Comparison of ENCODE assay signal across 16 cellular contexts in genomic region chr4:121034010-121034409, GRCh38. TPM values are rescaled to one million over a fixed set of nuclear protein-coding genes. Genes with fewer than 3 reads are reported as not detected.
DNase-seq lines count a peak whose midpoint lies in the region; ATAC-seq and TF ChIP-seq lines count a peak whose summit lies in the region.
"Had no signal": no experiment of that assay in that cellular context is flagged by ENCODE, and none has a peak within 500 bp of the region (broad histone marks: within the 10 kb centered on the region; RNA-seq: fewer than 3 reads in every experiment).

No MANE protein-coding gene starts in this region.

- no peaks in the 10 kb centered on the region for H3K27me3 ChIP-seq in BJ (ENCODE audit: control insufficient read depth, insufficient read depth, low read length)
- H3K27me3 ChIP-seq in mammary epithelial cell (ENCODE audit: insufficient read depth, low read length) = no peaks in the 10 kb centered on the region
- H3K27me3 ChIP-seq in liver (ENCODE audit: control insufficient read depth in 4 of 4, insufficient read depth in 4 of 4, low read length in 3 of 4) = no peaks in the 10 kb centered on the region
- H3K27me3 ChIP-seq: gastrocnemius medialis had no signal

- H3K4me1 ChIP-seq in mammary epithelial cell (ENCODE audit: insufficient read depth, low read length) = no peaks in the 10 kb centered on the region
- H3K4me1 ChIP-seq in liver (ENCODE audit: control insufficient read depth in 4 of 4, insufficient read depth in 4 of 4, low read length in 3 of 4) = peaks cover 0 to 20% (median 11%) of the 10 kb centered on the region in 4 donors
- H3K4me1 ChIP-seq: gastrocnemius medialis had no signal

- WGBS in mammary epithelial cell (ENCODE audit: low coverage, missing lambda C conversion rate) = 21% methylated on average over 3 of the region's 3 CpGs
- WGBS in liver = 41% methylated on average over 3 of the region's 3 CpGs

- H3K9ac ChIP-seq in mammary epithelial cell (ENCODE audit: insufficient read depth, low read length) (no peak overlapping the region), liver (ENCODE audit: low read depth in 1 of 2, low read length in 2 of 2) (no peak overlapping the region)

- BruUV-seq in mammary epithelial cell (replicated peaks; lab: Mats Ljungman, UMichigan) = no TSS peak

- ATAC-seq in HG03025 (IDR thresholded peaks at IDR 0.05; ENCODE audit: low FRiP score, unreplicated experiment) (no peak), GM18868 (IDR thresholded peaks at IDR 0.05; ENCODE audit: unreplicated experiment) (no peak), GM18861 (IDR thresholded peaks at IDR 0.05; ENCODE audit: unreplicated experiment) (no peak)
- ATAC-seq: activated CD8-positive, alpha-beta T cell treated with anti-CD3 and anti-CD28 coated beads, Interleukin-2, amount 10 ng/mL, durations not matched to agents 7 days and 5 days; gastrocnemius medialis had no signal

- no peaks in the 10 kb centered on the region for H3K36me3 ChIP-seq in BJ (ENCODE audit: control insufficient read depth, insufficient read depth, low read length)
- H3K36me3 ChIP-seq in mammary epithelial cell (ENCODE audit: insufficient read depth, low read length) = no peaks in the 10 kb centered on the region
- H3K36me3 ChIP-seq in liver (ENCODE audit: control insufficient read depth in 4 of 4, insufficient read depth in 3 of 4, low read depth in 1 of 4, low read length in 3 of 4) = no peaks in the 10 kb centered on the region
- H3K36me3 ChIP-seq: gastrocnemius medialis had no signal

- H3K79me2 ChIP-seq in mammary epithelial cell (ENCODE audit: insufficient read depth, low read length) = no peaks in the 10 kb centered on the region

- no peak overlapping the region for H3K4me2 ChIP-seq in mammary epithelial cell (ENCODE audit: insufficient read depth, low read depth, low read length)

- TF ChIP-seq CTCF in BJ (IDR thresholded peaks at IDR 0.05; ENCODE audit: insufficient read depth, low read depth, low read length) (no peak), mammary epithelial cell (conservative IDR thresholded peaks at IDR 0.05 in 1 of 2, IDR thresholded peaks at IDR 0.05 in 1 of 2; ENCODE audit: extremely low read depth in 1 of 2, insufficient read depth in 1 of 2, low read depth in 1 of 2, low read length in 2 of 2) (no peak), liver (IDR thresholded peaks at IDR 0.05; ENCODE audit: low read depth, low read length, missing input control) (no peak)

- in situ Hi-C loops in mammary epithelial cell (cut with MboI; ENCODE audit: low sequenced_read_pairs in 2 of 2) = no loop called here

- dilution Hi-C loops in mammary epithelial cell (cut with HindIII; ENCODE audit: low sequenced_read_pairs) = no loop called here

- CTCF ChIA-PET in BJ (lab: Yijun Ruan, JAX) (interaction anchor here (1.4 kb wide), 1 partner anchor 10 kb away, joined by 4 read pairs; no protein-coding TSS in a partner anchor), mammary epithelial cell (lab: Charles Lee; ENCODE audit: low non-redundant PET) (no interaction called here)

- H2AFZ ChIP-seq in mammary epithelial cell (ENCODE audit: low read depth, low read length) = no peak overlapping the region

- DNase-seq in BJ (ENCODE audit: low read depth) = peak; percentile 9
- DNase-seq in LHCN-M2 (ENCODE audit: low read depth) = peak; percentile 46
- peak; percentile 8 for DNase-seq in mammary epithelial cell
- DNase-seq in cerebellum (ENCODE audit: low spot score) = no peak
- DNase-seq: activated CD8-positive, alpha-beta T cell treated with anti-CD3 and anti-CD28 coated beads, Interleukin-2, amount 10 ng/mL, durations not matched to agents 7 days and 5 days; activated naive CD4-positive, alpha-beta T cell treated with anti-CD3 and anti-CD28 coated beads for 36 hours; KBM-7; NCI-H2081 treated with DMSO at 0.1 percent for 48 hours; retina had no signal

- H3K9me3 ChIP-seq in mammary epithelial cell (replicated peaks; ENCODE audit: insufficient read depth, low read length) (no peaks in the 10 kb centered on the region), liver (ENCODE audit: control insufficient read depth in 4 of 4, low read length in 3 of 4) (no peaks in the 10 kb centered on the region)
- H3K9me3 ChIP-seq: gastrocnemius medialis had no signal

- TF ChIP-seq RAD21 in liver (IDR thresholded peaks at IDR 0.05) = no peak

- POLR2A ChIA-PET in BJ (lab: Charles Lee) = no interaction called here

- H3K4me3 ChIP-seq in BJ (ENCODE audit: low read depth, low read length) = no peak overlapping the region
- H3K4me3 ChIP-seq in mammary epithelial cell (replicated peaks in 1 of 3; ENCODE audit: insufficient read depth in 1 of 3, low read depth in 2 of 3, low read length in 3 of 3) = no peak overlapping the region
- H3K4me3 ChIP-seq in liver (ENCODE audit: low read depth in 1 of 3, low read length in 3 of 3) = no peak overlapping the region
- H3K4me3 ChIP-seq: coronary artery, gastrocnemius medialis had no signal

- H3K27ac ChIP-seq in mammary epithelial cell (ENCODE audit: insufficient read depth, low read depth, low read length) = no peak overlapping the region
- no peak overlapping the region for H3K27ac ChIP-seq in liver (ENCODE audit: low read depth in 1 of 2, low read length in 2 of 2)
- H3K27ac ChIP-seq: coronary artery, gastrocnemius medialis had no signal

- H4K20me1 ChIP-seq in mammary epithelial cell (ENCODE audit: insufficient read depth, low read length) = no peaks in the 10 kb centered on the region

- intact Hi-C loops in mammary epithelial cell (cut with micrococcal nuclease) = no loop called here

TF ChIP-seq in liver, 16 proteins besides CTCF, POLR2A, EP300 and RAD21:
- TF ChIP-seq RXRA (IDR thresholded peaks at IDR 0.05) (peak in 1 of 2 donors; percentile 44), YY1 (IDR thresholded peaks at IDR 0.05) (peak; percentile 64), HNF4A (conservative IDR thresholded peaks at IDR 0.05) (peak; percentile 21 to 67), FOXA1 (IDR thresholded peaks at IDR 0.05) (no peak)

RNA-seq across cellular contexts. Expression of gene NDNF, which starts 38.3 kb away (rescaled TPM):
- polyA plus RNA-seq in BJ (2011; rRNA removed) = 0.11 and 0.18 TPM in 2 replicates
- polyA minus RNA-seq in BJ (2011; rRNA and poly(A)+ RNA removed) = 0.31 and 0.66 TPM in 2 replicates
- 0.11 TPM in 1 of 2 replicates, not detected in the other for total RNA-seq in LHCN-M2 (2014; rRNA removed)
- 0.17 TPM for polyA plus RNA-seq in LHCN-M2 (2012)
- under 1 TPM in 1 of 2 donors, not detected in 1; under 0.01 TPM for total RNA-seq in mammary epithelial cell
- not detected for polyA plus RNA-seq in mammary epithelial cell
- polyA minus RNA-seq in mammary epithelial cell = not detected
- total RNA-seq in liver = under 1 TPM; 0.05 to 0.17 TPM
- polyA plus RNA-seq in liver = under 1 TPM; 0.10 to 0.37 TPM
- 64.3 TPM for total RNA-seq in cerebellum
- total RNA-seq: activated naive CD4-positive, alpha-beta T cell treated with anti-CD3 and anti-CD28 coated beads for 36 hours; OCI-LY7 had no signal

Comparison
In these comparisons a context has a peak if more than half of its experiments do, and no peak if none do; other contexts are left out.
1. RNA of gene NDNF, which starts 38.3 kb away (total RNA-seq): 64.3 TPM in cerebellum (single experiment); 0.05 to 0.17 TPM in liver, 0.11 TPM in LHCN-M2 and under 0.01 TPM in mammary epithelial cell; every median in the first group is over 10 times any median in the second.